In the genomic region with DNA sequence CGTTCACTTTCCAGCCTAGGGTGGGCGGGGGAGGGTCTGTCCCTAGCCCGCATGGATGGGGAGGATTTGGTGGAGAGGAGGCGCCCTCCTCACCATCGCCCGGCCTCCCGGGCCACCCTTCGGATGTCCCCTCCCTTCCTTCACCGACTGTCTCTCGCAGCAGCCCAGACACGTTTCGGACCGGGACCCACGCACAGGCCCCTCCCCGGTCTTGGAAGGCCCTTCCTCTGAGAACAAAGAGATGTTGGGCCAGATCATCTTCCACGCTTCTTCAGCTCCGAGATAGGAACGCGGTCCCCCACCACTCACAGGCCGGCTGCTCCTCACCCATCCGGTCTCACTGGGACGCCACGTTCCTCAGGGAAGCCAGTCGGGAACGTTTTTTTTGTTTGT, we compare ENCODE assay signal across 8 cellular contexts. TPM values are rescaled to one million over a fixed set of nuclear protein-coding genes. Genes with fewer than 3 reads are reported as not detected.
DNase-seq lines count a peak whose midpoint lies in the region; ATAC-seq, FAIRE-seq and TF ChIP-seq lines count a peak whose summit lies in the region.

No MANE protein-coding gene starts in this region.

- peak; percentile 59 for FAIRE-seq in endothelial cell of umbilical vein (lab: Jason Lieb, UNC)

- no peaks in the 10 kb centered on the region for H4K20me1 ChIP-seq in endothelial cell of umbilical vein (replicated peaks; ENCODE audit: control insufficient read depth, extremely low read depth, insufficient read depth, low read length)

- peak; percentile 55 for DNase-seq in Right ventricle myocardium inferior (ENCODE audit: missing footprints)
- DNase-seq in cardiac septum (ENCODE audit: low spot score) = no peak
- no peak for DNase-seq in endothelial cell of umbilical vein (ENCODE audit: low read depth, low spot score)
- DNase-seq in aorta = no peak
- DNase-seq in SKM-1 (lab: John Stamatoyannopoulos, UW; ENCODE audit: unreplicated experiment) = no peak
- no peak for DNase-seq in SJCRH30

- H3K9ac ChIP-seq in endothelial cell of umbilical vein (replicated peaks; ENCODE audit: extremely low read depth, insufficient read depth, low read length) = peak overlapping the region; percentile 76
- H3K9ac ChIP-seq in muscle layer of colon (ENCODE audit: low read length) = peak overlapping the region; percentile 23

- H3K9me3 ChIP-seq in endothelial cell of umbilical vein (replicated peaks; ENCODE audit: control insufficient read depth, insufficient read depth, low read length) = no peaks in the 10 kb centered on the region
- no peaks in the 10 kb centered on the region for H3K9me3 ChIP-seq in muscle layer of colon (ENCODE audit: low read length)
- no peaks in the 10 kb centered on the region for H3K9me3 ChIP-seq in aorta (ENCODE audit: control insufficient read depth, low read length)
- no peaks in the 10 kb centered on the region for H3K9me3 ChIP-seq in SJCRH30 (replicated peaks)

- no peak for TF ChIP-seq POLR2A in endothelial cell of umbilical vein (IDR thresholded peaks at IDR 0.05; ENCODE audit: low read depth, low read length)

- peaks cover 21% of the 10 kb centered on the region for H3K79me2 ChIP-seq in endothelial cell of umbilical vein (ENCODE audit: control insufficient read depth, insufficient read depth, low read length)

- H3K27me3 ChIP-seq in endothelial cell of umbilical vein (ENCODE audit: control insufficient read depth in 2 of 2, insufficient read depth in 2 of 2, low read length in 2 of 2) (no peaks in the 10 kb centered on the region), muscle layer of colon (ENCODE audit: control insufficient read depth in 1 of 2, insufficient read depth in 2 of 2, low read length in 2 of 2) (no peaks in the 10 kb centered on the region), aorta (ENCODE audit: control insufficient read depth in 1 of 2, insufficient read depth in 2 of 2, low read length in 1 of 2) (no peaks in the 10 kb centered on the region), SJCRH30 (no peaks in the 10 kb centered on the region)

- H3K4me1 ChIP-seq in endothelial cell of umbilical vein (ENCODE audit: control insufficient read depth, extremely low read depth, insufficient read depth, low read length) = peaks cover 21% of the 10 kb centered on the region
- H3K4me1 ChIP-seq in muscle layer of colon (ENCODE audit: insufficient read depth, low read length) = peaks cover 46% of the 10 kb centered on the region
- no peaks in the 10 kb centered on the region for H3K4me1 ChIP-seq in aorta (ENCODE audit: control insufficient read depth in 1 of 2, insufficient read depth in 2 of 2, low read length in 2 of 2)
- H3K4me1 ChIP-seq in SJCRH30 = peaks cover 17% of the 10 kb centered on the region

- no peak overlapping the region for H3K27ac ChIP-seq in endothelial cell of umbilical vein (ENCODE audit: insufficient read depth, low read depth, low read length)
- no peak overlapping the region for H3K27ac ChIP-seq in muscle layer of colon (ENCODE audit: low read depth, low read length)
- H3K27ac ChIP-seq in aorta (ENCODE audit: low read depth in 1 of 2, low read length in 2 of 2) = no peak overlapping the region
- no peak overlapping the region for H3K27ac ChIP-seq in SJCRH30

- no peaks in the 10 kb centered on the region for H3K9me1 ChIP-seq in endothelial cell of umbilical vein (replicated peaks; ENCODE audit: control insufficient read depth, extremely low read depth, insufficient read depth, low read length)

- dilution Hi-C loops in endothelial cell of umbilical vein (cut with MboI; ENCODE audit: extremely low pct_ligation_motif_present, low sequenced_read_pairs) = no loop called here

- peak; percentile 17 for ATAC-seq in Right ventricle myocardium inferior
- ATAC-seq in aorta (ENCODE audit: low FRiP score) = peak; percentile 19
- ATAC-seq in HG02885 (IDR thresholded peaks at IDR 0.05; ENCODE audit: poor library complexity, unreplicated experiment) = no peak

- POLR2A ChIA-PET in endothelial cell of umbilical vein (lab: Charles Lee) = no interaction called here

- WGBS in aorta, 2 donors = 16 to 18% methylated on average over 25 of the region's 25 CpGs

- no TSS peak for BruUV-seq in endothelial cell of umbilical vein (replicated peaks; lab: Mats Ljungman, UMichigan)

- H3K4me3 ChIP-seq in endothelial cell of umbilical vein (replicated peaks in 1 of 3; ENCODE audit: insufficient read depth in 1 of 3, low read depth in 1 of 3, low read length in 3 of 3) (peak overlapping the region in 1 of 3 experiments; percentile 79), muscle layer of colon (ENCODE audit: low read depth in 1 of 2, low read length in 2 of 2) (peak overlapping the region; percentile 82 to 90), aorta (ENCODE audit: low read length in 2 of 2) (peak overlapping the region; percentile 3 to 44), SJCRH30 (no peak overlapping the region)

- H3K36me3 ChIP-seq in endothelial cell of umbilical vein (ENCODE audit: control insufficient read depth in 2 of 2, extremely low read depth in 1 of 2, insufficient read depth in 2 of 2, low read length in 2 of 2) (peaks cover 0 to 3% of the 10 kb centered on the region in 2 experiments), muscle layer of colon (ENCODE audit: insufficient read depth, low read length) (peaks cover 20% of the 10 kb centered on the region), aorta (ENCODE audit: control insufficient read depth in 1 of 2, insufficient read depth in 2 of 2, low read length in 1 of 2) (no peaks in the 10 kb centered on the region), SJCRH30 (no peaks in the 10 kb centered on the region)

- intact Hi-C loops in Right ventricle myocardium inferior (cut with DNase I) (no loop called here), cardiac septum (cut with DNase I) (no loop called here), endothelial cell of umbilical vein (cut with micrococcal nuclease) (no loop called here), aorta (cut with DNase I) (no loop called here)

- peak overlapping the region; percentile 74 for H3K4me2 ChIP-seq in endothelial cell of umbilical vein (ENCODE audit: insufficient read depth, low read length)

- CTCF ChIA-PET in endothelial cell of umbilical vein (lab: Charles Lee) = no interaction called here

- TF ChIP-seq CTCF in endothelial cell of umbilical vein (IDR thresholded peaks at IDR 0.05; ENCODE audit: extremely low read depth in 1 of 2, insufficient read depth in 1 of 2, low read depth in 1 of 2, low read length in 2 of 2) = no peak

- peak overlapping the region; percentile 87 for H2AFZ ChIP-seq in endothelial cell of umbilical vein (ENCODE audit: low read depth, low read length)

RNA-seq across cellular contexts. Expression of a gene that starts 0.6 kb away (rescaled TPM):
- total RNA-seq in Right ventricle myocardium inferior (11.9 TPM), cardiac septum (14.9 TPM), endothelial cell of umbilical vein (41.9 and 47.9 TPM in 2 replicates), aorta (10 to 100 TPM; 20.0 to 26.3 TPM)
- polyA plus RNA-seq in endothelial cell of umbilical vein (63.9 and 85.0 TPM in 2 replicates), aorta (10 to 100 TPM; 18.2 to 22.7 TPM)
- 45.5 and 45.9 TPM in 2 replicates for polyA plus RNA-seq in endothelial cell of umbilical vein (2011; cell fraction: cytosol; rRNA removed)
- polyA plus RNA-seq in endothelial cell of umbilical vein (2011; cell fraction: nucleus; rRNA removed) = 31.6 and 39.0 TPM in 2 replicates
- polyA plus RNA-seq in endothelial cell of umbilical vein (2012) = 38.9 and 45.4 TPM in 2 replicates
- 39.8 and 52.5 TPM in 2 replicates for polyA minus RNA-seq in endothelial cell of umbilical vein
- polyA minus RNA-seq in endothelial cell of umbilical vein (2011; cell fraction: cytosol; rRNA and poly(A)+ RNA removed) = 59.2 TPM
- 26.8 and 33.0 TPM in 2 replicates for polyA minus RNA-seq in endothelial cell of umbilical vein (2011; cell fraction: nucleus; rRNA and poly(A)+ RNA removed)
- total RNA-seq in SJCRH30 (2014; rRNA removed; shearing (Covaris generic)) = 44.7 and 46.4 TPM in 2 replicates

RNA-seq across cellular contexts. Expression of a gene that starts 7.7 kb away (rescaled TPM):
- not detected for total RNA-seq in Right ventricle myocardium inferior
- total RNA-seq in cardiac septum = 0.57 TPM
- 2.9 and 3.8 TPM in 2 replicates for total RNA-seq in endothelial cell of umbilical vein
- 1.5 and 2.3 TPM in 2 replicates for polyA plus RNA-seq in endothelial cell of umbilical vein
- polyA plus RNA-seq in endothelial cell of umbilical vein (2011; cell fraction: cytosol; rRNA removed) = 0.28 and 0.87 TPM in 2 replicates
- 5.1 and 6.2 TPM in 2 replicates for polyA plus RNA-seq in endothelial cell of umbilical vein (2011; cell fraction: nucleus; rRNA removed)
- 0.56 and 1.3 TPM in 2 replicates for polyA plus RNA-seq in endothelial cell of umbilical vein (2012)
- 0.42 and 0.83 TPM in 2 replicates for polyA minus RNA-seq in endothelial cell of umbilical vein
- polyA minus RNA-seq in endothelial cell of umbilical vein (2011; cell fraction: cytosol; rRNA and poly(A)+ RNA removed) = 4.0 TPM
- 1.6 and 1.8 TPM in 2 replicates for polyA minus RNA-seq in endothelial cell of umbilical vein (2011; cell fraction: nucleus; rRNA and poly(A)+ RNA removed)
- 1 to 10 TPM; 3.0 TPM for total RNA-seq in aorta
- 1 to 10 TPM; 1.4 to 4.5 TPM for polyA plus RNA-seq in aorta
- total RNA-seq in SJCRH30 (2014; rRNA removed; shearing (Covaris generic)) = 0.20 and 0.51 TPM in 2 replicates

RNA-seq across cellular contexts. Expression of a gene that starts 21.5 kb away (rescaled TPM):
- 21.9 TPM for total RNA-seq in Right ventricle myocardium inferior
- total RNA-seq in cardiac septum = 48.1 TPM
- total RNA-seq in endothelial cell of umbilical vein = 38.1 and 45.9 TPM in 2 replicates
- polyA plus RNA-seq in endothelial cell of umbilical vein = 85.3 and 108 TPM in 2 replicates
- polyA plus RNA-seq in endothelial cell of umbilical vein (2011; cell fraction: cytosol; rRNA removed) = 44.2 and 64.3 TPM in 2 replicates
- polyA plus RNA-seq in endothelial cell of umbilical vein (2011; cell fraction: nucleus; rRNA removed) = 38.1 and 41.5 TPM in 2 replicates
- polyA plus RNA-seq in endothelial cell of umbilical vein (2012) = 39.9 and 49.4 TPM in 2 replicates
- polyA minus RNA-seq in endothelial cell of umbilical vein = 38.1 and 51.5 TPM in 2 replicates
- polyA minus RNA-seq in endothelial cell of umbilical vein (2011; cell fraction: cytosol; rRNA and poly(A)+ RNA removed) = 129 TPM
- polyA minus RNA-seq in endothelial cell of umbilical vein (2011; cell fraction: nucleus; rRNA and poly(A)+ RNA removed) = 19.7 and 26.7 TPM in 2 replicates
- total RNA-seq in aorta = 10 to 100 TPM; 34.9 to 46.5 TPM
- polyA plus RNA-seq in aorta = 10 to 100 TPM; 17.7 to 25.5 TPM
- 19.6 and 24.3 TPM in 2 replicates for total RNA-seq in SJCRH30 (2014; rRNA removed; shearing (Covaris generic))

RNA-seq across cellular contexts. Expression of a gene that starts 38.9 kb away (rescaled TPM):
- 43.3 TPM for total RNA-seq in Right ventricle myocardium inferior
- 49.4 TPM for total RNA-seq in cardiac septum
- total RNA-seq in endothelial cell of umbilical vein = 43.0 and 43.5 TPM in 2 replicates
- 78.9 and 93.6 TPM in 2 replicates for polyA plus RNA-seq in endothelial cell of umbilical vein
- polyA plus RNA-seq in endothelial cell of umbilical vein (2011; cell fraction: cytosol; rRNA removed) = 43.5 and 55.9 TPM in 2 replicates
- polyA plus RNA-seq in endothelial cell of umbilical vein (2011; cell fraction: nucleus; rRNA removed) = 78.4 and 100.0 TPM in 2 replicates
- polyA plus RNA-seq in endothelial cell of umbilical vein (2012) = 27.3 and 41.2 TPM in 2 replicates
- polyA minus RNA-seq in endothelial cell of umbilical vein = 50.1 and 50.4 TPM in 2 replicates
- 17.7 TPM for polyA minus RNA-seq in endothelial cell of umbilical vein (2011; cell fraction: cytosol; rRNA and poly(A)+ RNA removed)
- polyA minus RNA-seq in endothelial cell of umbilical vein (2011; cell fraction: nucleus; rRNA and poly(A)+ RNA removed) = 20.0 and 24.0 TPM in 2 replicates
- 100 to 1,000 TPM; 103 to 125 TPM for total RNA-seq in aorta
- polyA plus RNA-seq in aorta = 100 to 1,000 TPM; 125 to 176 TPM
- 59.9 and 61.5 TPM in 2 replicates for total RNA-seq in SJCRH30 (2014; rRNA removed; shearing (Covaris generic))

RNA-seq across cellular contexts. Expression of a gene that starts 42.5 kb away (rescaled TPM):
- total RNA-seq in Right ventricle myocardium inferior = 25.3 TPM
- 24.1 TPM for total RNA-seq in cardiac septum
- total RNA-seq in endothelial cell of umbilical vein = 16.4 and 19.0 TPM in 2 replicates
- polyA plus RNA-seq in endothelial cell of umbilical vein = 8.4 and 13.5 TPM in 2 replicates
- polyA plus RNA-seq in endothelial cell of umbilical vein (2011; cell fraction: cytosol; rRNA removed) = 13.6 and 15.5 TPM in 2 replicates
- polyA plus RNA-seq in endothelial cell of umbilical vein (2011; cell fraction: nucleus; rRNA removed) = 15.1 and 16.4 TPM in 2 replicates
- polyA plus RNA-seq in endothelial cell of umbilical vein (2012) = 10.7 and 14.9 TPM in 2 replicates
- polyA minus RNA-seq in endothelial cell of umbilical vein = 4.3 and 4.4 TPM in 2 replicates
- 8.4 TPM for polyA minus RNA-seq in endothelial cell of umbilical vein (2011; cell fraction: cytosol; rRNA and poly(A)+ RNA removed)
- 3.9 and 5.3 TPM in 2 replicates for polyA minus RNA-seq in endothelial cell of umbilical vein (2011; cell fraction: nucleus; rRNA and poly(A)+ RNA removed)
- 10 to 100 TPM; 41.4 to 63.1 TPM for total RNA-seq in aorta
- polyA plus RNA-seq in aorta = 10 to 100 TPM in 1 of 2 donors, 1 to 10 TPM in 1; 7.9 to 22.0 TPM
- total RNA-seq in SJCRH30 (2014; rRNA removed; shearing (Covaris generic)) = 4.0 and 5.0 TPM in 2 replicates
